In the genomic region with DNA sequence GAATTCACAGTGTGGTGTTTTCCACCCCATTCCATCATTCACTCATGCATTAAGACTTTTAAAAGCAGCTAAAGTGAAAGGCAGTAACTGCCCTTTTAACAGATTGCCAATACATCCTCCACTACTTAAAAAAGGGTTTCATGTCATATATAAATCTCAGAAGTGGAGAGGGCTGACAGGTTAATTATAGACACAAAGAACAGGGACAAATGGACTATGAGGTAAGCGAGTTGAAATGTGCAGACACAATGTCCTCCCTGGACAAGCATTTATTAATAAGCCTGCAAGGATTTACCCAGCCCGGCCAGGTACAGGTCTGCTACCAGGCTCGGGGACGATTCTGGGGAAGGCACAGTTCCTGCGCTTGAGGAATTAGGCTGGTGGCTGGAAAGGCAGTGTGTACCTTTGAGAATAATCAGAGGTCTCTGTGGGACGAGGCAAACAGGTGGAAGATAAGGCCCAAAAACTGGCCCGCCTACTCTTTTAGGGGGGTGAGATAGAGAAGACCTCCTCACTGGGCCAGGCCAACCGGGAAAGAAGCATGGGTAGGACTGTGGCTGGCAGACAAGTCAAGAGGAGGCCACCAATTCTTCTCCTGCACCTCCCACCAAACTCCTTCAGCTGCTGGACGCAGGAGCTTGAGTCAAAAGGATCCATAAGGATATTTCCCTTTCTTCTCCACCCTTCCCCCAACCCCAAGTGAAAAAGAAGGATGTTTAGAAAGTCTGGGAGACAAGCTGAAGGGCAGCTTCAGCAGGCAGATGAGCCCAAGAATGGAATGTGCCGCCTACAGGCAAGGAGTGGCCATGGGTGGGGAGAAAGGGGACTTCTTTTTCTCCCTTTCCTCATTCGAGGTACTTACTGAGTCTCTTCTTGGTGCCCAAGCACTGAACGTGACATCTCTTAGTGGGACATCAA, we compare ENCODE assay signal across 1 cellular context.
TF ChIP-seq lines count a peak whose summit lies in the region.

No MANE protein-coding gene starts in this region.

TF ChIP-seq in endothelial cell of umbilical vein, 7 proteins besides CTCF, POLR2A, EP300 and RAD21 (continued from another document):
- TF ChIP-seq POLR2AphosphoS5 (IDR thresholded peaks at IDR 0.05; ENCODE audit: insufficient read depth, low read depth, low read length) (no peak), MAX (IDR thresholded peaks at IDR 0.05; ENCODE audit: insufficient read depth, insufficient read length) (no peak), JUN (IDR thresholded peaks at IDR 0.05; ENCODE audit: borderline replicate concordance, insufficient read depth, insufficient read length, low read depth) (no peak), MYC (IDR thresholded peaks at IDR 0.05; ENCODE audit: low read depth, low read length) (no peak), GATA2 (IDR thresholded peaks at IDR 0.05; ENCODE audit: insufficient read depth, insufficient read length, low read depth, low read length) (no peak)
